Comparison of ENCODE assay signal across 23 cellular contexts in the genomic region with DNA sequence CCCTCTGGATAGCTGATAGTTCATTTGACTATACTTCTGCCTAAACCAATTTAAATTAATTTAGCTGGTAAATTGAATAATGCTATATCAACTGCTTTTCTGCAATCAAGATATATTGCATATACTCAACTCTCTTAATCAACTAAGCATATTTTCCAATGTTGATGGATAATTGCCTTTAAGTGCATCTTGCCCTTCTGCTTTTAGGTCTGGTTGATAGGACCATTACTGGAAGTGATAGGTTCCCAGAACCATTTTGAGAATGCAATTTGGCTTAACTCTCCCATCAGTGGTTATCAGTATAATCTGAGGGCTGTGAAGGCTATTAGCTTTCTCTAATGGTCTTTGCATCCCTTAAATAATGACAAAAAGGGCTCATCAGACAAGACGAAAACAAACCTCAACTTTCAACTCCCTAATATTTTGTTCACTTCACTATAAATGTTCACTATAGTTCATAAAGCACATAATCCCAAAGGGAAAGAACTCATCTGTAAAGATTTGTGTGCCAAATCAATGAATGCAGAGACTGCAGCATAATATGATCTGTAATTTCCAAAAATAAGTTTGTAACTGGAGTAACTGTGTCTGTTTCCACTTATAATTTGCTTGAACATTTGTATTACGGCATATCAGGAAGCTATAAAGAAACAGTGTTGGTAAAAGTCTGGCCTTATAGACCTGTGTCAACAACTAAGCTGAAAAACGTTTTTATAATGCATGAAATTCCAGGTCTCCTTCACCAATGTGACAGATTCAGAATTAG.
"Had no signal": no experiment of that assay in that cellular context is flagged by ENCODE, and none has a peak within 500 bp of the region (broad histone marks: within the 10 kb centered on the region; RNA-seq: fewer than 3 reads in every experiment).

No MANE protein-coding gene starts in this region.

- H3K27ac Mint-ChIP-seq: activated CD8-positive, alpha-beta T cell treated with anti-CD3 and anti-CD28 coated beads for 36 hours; activated naive CD8-positive, alpha-beta T cell treated with anti-CD3 and anti-CD28 coated beads, Interleukin-2, amount 10 ng/mL, durations not matched to agents 7 days and 5 days; activated T-cell treated with anti-CD3 and anti-CD28 coated beads, Interleukin-2, amount 50 U/mL, for 72 hours; activated T-helper 2 cell treated with anti-CD3 and anti-CD28 coated beads, Interferon-gamma antibody, Interleukin-2, Interleukin-4, amounts not matched to agents 10 μg/mL and 5 μg/mL and 100 μg/mL, durations not matched to agents 14 hours and 24 hours and 36 hours; T-helper 1 cell treated with Interleukin-12 subunit alpha and Interleukin-12 subunit beta and Interleukin-4 antibody, amounts not matched to agents 30 μg/mL and 1 μg/mL, for 36 hours had no signal

- H3K4me1 ChIP-seq: body of pancreas had no signal

- H3K9me3 ChIP-seq: body of pancreas had no signal

- H3K27me3 Mint-ChIP-seq: activated CD8-positive, alpha-beta T cell treated with anti-CD3 and anti-CD28 coated beads for 36 hours; activated naive CD8-positive, alpha-beta T cell treated with anti-CD3 and anti-CD28 coated beads, Interleukin-2, amount 10 ng/mL, durations not matched to agents 7 days and 5 days had no signal

- H3K27ac ChIP-seq: body of pancreas had no signal

- H3K36me3 Mint-ChIP-seq: activated naive CD8-positive, alpha-beta T cell treated with anti-CD3 and anti-CD28 coated beads, Interleukin-2, amount 10 ng/mL, durations not matched to agents 7 days and 5 days had no signal

- H3K9me3 Mint-ChIP-seq: activated CD8-positive, alpha-beta T cell treated with anti-CD3 and anti-CD28 coated beads for 36 hours; activated naive CD8-positive, alpha-beta T cell treated with anti-CD3 and anti-CD28 coated beads, Interleukin-2, amount 10 ng/mL, durations not matched to agents 7 days and 5 days; activated T-helper 2 cell treated with anti-CD3 and anti-CD28 coated beads, Interferon-gamma antibody, Interleukin-2, Interleukin-4, amounts not matched to agents 10 μg/mL and 5 μg/mL and 100 μg/mL, durations not matched to agents 14 hours and 24 hours and 36 hours; T-helper 1 cell treated with Interleukin-12 subunit alpha and Interleukin-12 subunit beta and Interleukin-4 antibody, amounts not matched to agents 30 μg/mL and 1 μg/mL, for 36 hours had no signal

- DNase-seq: activated CD4-positive, alpha-beta T cell treated with anti-CD3 and anti-CD28 coated beads for 4 hours; activated CD8-positive, alpha-beta memory T cell treated with anti-CD3 and anti-CD28 coated beads, Interleukin-2, amount 50 U/mL, for 4 hours; activated CD8-positive, alpha-beta T cell treated with anti-CD3 and anti-CD28 coated beads for 36 hours; activated gamma-delta T cell treated with Interleukin-2 at 50 U/mL for 16 hours; activated naive CD4-positive, alpha-beta T cell treated with anti-CD3 and anti-CD28 coated beads, Interleukin-2, amount 50 U/mL, for 16 hours; activated naive CD8-positive, alpha-beta T cell treated with anti-CD3 and anti-CD28 coated beads, Interleukin-2, amount 10 ng/mL, durations not matched to agents 7 days and 5 days; activated T-cell treated with anti-CD3 and anti-CD28 coated beads, Interleukin-2, amount 50 U/mL, for 72 hours; aorta; body of pancreas; central memory CD4-positive, alpha-beta T cell; Kasumi-1; KBM-7; NCI-H1092; NCI-H1417; NCI-H1930; NCI-H2171; NCI-H2227 treated with DMSO at 0.1 percent for 48 hours; NCI-H526 treated with DMSO at 0.1 percent for 48 hours; NCI-H82; SIG-M5 had no signal

- H3K4me3 Mint-ChIP-seq: activated CD8-positive, alpha-beta T cell treated with anti-CD3 and anti-CD28 coated beads for 36 hours; activated naive CD8-positive, alpha-beta T cell treated with anti-CD3 and anti-CD28 coated beads, Interleukin-2, amount 10 ng/mL, durations not matched to agents 7 days and 5 days; activated T-cell treated with anti-CD3 and anti-CD28 coated beads, Interleukin-2, amount 50 U/mL, for 72 hours; T-helper 1 cell treated with Interleukin-12 subunit alpha and Interleukin-12 subunit beta and Interleukin-4 antibody, amounts not matched to agents 30 μg/mL and 1 μg/mL, for 36 hours had no signal

- H3K27me3 ChIP-seq: body of pancreas had no signal

- ATAC-seq: activated CD4-positive, CD25-positive, alpha-beta regulatory T cell treated with anti-CD3 and anti-CD28 coated beads, Interleukin-2, amount 50 U/mL, for 24 hours; activated CD8-positive, alpha-beta T cell treated with anti-CD3 and anti-CD28 coated beads for 36 hours; activated T-cell treated with anti-CD3 and anti-CD28 coated beads, Interleukin-2, amount 50 U/mL, for 72 hours; body of pancreas had no signal

- H3K4me1 Mint-ChIP-seq: activated naive CD8-positive, alpha-beta T cell treated with anti-CD3 and anti-CD28 coated beads, Interleukin-2, amount 10 ng/mL, durations not matched to agents 7 days and 5 days had no signal

- H3K4me3 ChIP-seq: body of pancreas had no signal
